ENCODE assay signal across 8 cellular contexts in genomic region chr17:77424585-77425344, GRCh38.
DNase-seq lines count a peak whose midpoint lies in the region; TF ChIP-seq lines count a peak whose summit lies in the region.

No MANE protein-coding gene starts in this region.

- H3K4me3 ChIP-seq in mesendoderm (ENCODE audit: low read length) (no peak overlapping the region), urinary bladder (ENCODE audit: low read depth, low read length) (no peak overlapping the region)

- no peak overlapping the region for H2BK120ac ChIP-seq in mesendoderm (ENCODE audit: low read depth, low read length)

- no peak overlapping the region for H2AK5ac ChIP-seq in mesendoderm (ENCODE audit: low read length)

- peaks cover 21% of the 10 kb centered on the region for H3K79me2 ChIP-seq in mesendoderm (ENCODE audit: control insufficient read depth, insufficient read depth, low read length)

- H4K8ac ChIP-seq in mesendoderm (ENCODE audit: low read depth, low read length), result no peak overlapping the region

- no peak overlapping the region for H4K5ac ChIP-seq in mesendoderm (ENCODE audit: low read length)

- H3K79me1 ChIP-seq in mesendoderm (ENCODE audit: low read length), result peaks cover 45% of the 10 kb centered on the region

- no peak overlapping the region for H3K27ac Mint-ChIP-seq in progenitor cell of endocrine pancreas

- no peak overlapping the region for H3K4me3 Mint-ChIP-seq in progenitor cell of endocrine pancreas (ENCODE audit: low read depth)

- H3K23ac ChIP-seq in mesendoderm (ENCODE audit: low read length), result no peak overlapping the region

- no peak for TF ChIP-seq CTCF in progenitor cell of endocrine pancreas (IDR thresholded peaks at IDR 0.05; ENCODE audit: unreplicated experiment)

- DNase-seq in NCI-H1092 treated with DMSO at 0.1 percent for 48 hours (lab: John Stamatoyannopoulos, UW), result peak; percentile 16
- DNase-seq in NCI-H1092 (lab: John Stamatoyannopoulos, UW), result no peak
- peak; percentile 69 for DNase-seq in ecto neural progenitor cell (ENCODE audit: low spot score)
- DNase-seq in mesendoderm, result no peak
- DNase-seq in activated CD4-positive, CD25-positive, alpha-beta regulatory T cell (lab: John Stamatoyannopoulos, UW), result no peak
- no peak for DNase-seq in stimulated activated naive CD4-positive, alpha-beta T cell treated with Interleukin-2 at 50 U/mL for 16 hours (lab: John Stamatoyannopoulos, UW)
- no peak for DNase-seq in progenitor cell of endocrine pancreas (ENCODE audit: low spot score, unreplicated experiment)

- no peak overlapping the region for H2BK15ac ChIP-seq in mesendoderm (replicated peaks; ENCODE audit: low read depth)

- no peak overlapping the region for H3K4ac ChIP-seq in mesendoderm (ENCODE audit: low read depth, low read length)

- no peaks in the 10 kb centered on the region for H3K36me3 Mint-ChIP-seq in progenitor cell of endocrine pancreas (ENCODE audit: insufficient read depth)

- H3K27ac ChIP-seq in mesendoderm (ENCODE audit: low read depth, low read length) (peak overlapping the region; percentile 14), urinary bladder (ENCODE audit: low read depth) (peak overlapping the region; percentile 81)

- no peaks in the 10 kb centered on the region for H3K27me3 ChIP-seq in mesendoderm (ENCODE audit: insufficient read depth, low read length, poor library complexity)

- H3K27me3 Mint-ChIP-seq in progenitor cell of endocrine pancreas, result no peaks in the 10 kb centered on the region

- peak overlapping the region; percentile 32 for H3K18ac ChIP-seq in mesendoderm (ENCODE audit: low read length)

- H3K56ac ChIP-seq in mesendoderm (ENCODE audit: low read length), result peak overlapping the region; percentile 73

- no peaks in the 10 kb centered on the region for H3K9me3 Mint-ChIP-seq in progenitor cell of endocrine pancreas (ENCODE audit: low read depth)

- H3K9ac ChIP-seq in mesendoderm (ENCODE audit: low read length), result peak overlapping the region; percentile 1

- H3K4me2 ChIP-seq in mesendoderm (ENCODE audit: low read length), result no peak overlapping the region

- peaks cover 14% of the 10 kb centered on the region for H3K4me1 Mint-ChIP-seq in progenitor cell of endocrine pancreas (ENCODE audit: low read depth)

- H3K4me1 ChIP-seq in mesendoderm (ENCODE audit: control insufficient read depth, low read depth, low read length) (peaks cover 20% of the 10 kb centered on the region), urinary bladder (ENCODE audit: insufficient read depth) (no peaks in the 10 kb centered on the region)

- no peak overlapping the region for H2BK5ac ChIP-seq in mesendoderm (ENCODE audit: low read length)

- no CpG with 5 or more reads among the region's 21 CpGs for WGBS in mesendoderm (ENCODE audit: extremely low coverage, insufficient coverage, low lambda C conversion rate)
- WGBS in urinary bladder, result 19% methylated on average over 21 of the region's 21 CpGs

- H3K36me3 ChIP-seq in mesendoderm (ENCODE audit: control insufficient read depth, insufficient read depth, low read length), result no peaks in the 10 kb centered on the region
- no peaks in the 10 kb centered on the region for H3K36me3 ChIP-seq in urinary bladder (ENCODE audit: insufficient read depth)

Comparison
In these comparisons a context has a peak if more than half of its experiments do, and no peak if none do; other contexts are left out.
1. DNase-seq: peak in NCI-H1092 treated with DMSO at 0.1 percent for 48 hours (single experiment) and ecto neural progenitor cell (single experiment); none in NCI-H1092 (single experiment), mesendoderm (single experiment), activated CD4-positive, CD25-positive, alpha-beta regulatory T cell (0 of 4), stimulated activated naive CD4-positive, alpha-beta T cell treated with Interleukin-2 at 50 U/mL for 16 hours (single experiment) and progenitor cell of endocrine pancreas (single experiment).